13 cellular contexts compared by ENCODE assay signal in the genomic region with DNA sequence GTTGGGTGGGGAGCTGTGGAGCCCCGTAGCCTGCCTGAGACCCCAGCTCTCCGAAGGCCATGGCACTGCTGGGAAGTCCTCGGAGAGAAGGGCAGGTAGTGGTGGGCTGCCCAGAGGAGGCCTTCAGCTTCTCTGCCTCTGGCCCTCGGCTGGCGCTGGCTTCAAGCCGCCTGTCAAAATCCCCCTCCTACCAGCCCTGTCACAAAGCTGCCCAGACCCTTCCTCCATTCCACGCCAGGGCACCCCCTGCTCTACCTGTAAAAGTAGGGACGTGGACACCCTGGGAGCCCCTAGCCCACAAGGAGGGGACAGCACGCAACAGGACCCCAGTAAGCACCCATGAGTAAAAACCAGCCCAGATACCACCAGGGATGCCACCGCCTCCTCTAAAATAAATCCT. TPM values are rescaled to one million over a fixed set of nuclear protein-coding genes. Genes with fewer than 3 reads are reported as not detected.
DNase-seq lines count a peak whose midpoint lies in the region; ATAC-seq and TF ChIP-seq lines count a peak whose summit lies in the region.
"Had no signal": no experiment of that assay in that cellular context is flagged by ENCODE, and none has a peak within 500 bp of the region (broad histone marks: within the 10 kb centered on the region; RNA-seq: fewer than 3 reads in every experiment).

No MANE protein-coding gene starts in this region.

- H3K4me1 ChIP-seq in BLaER1 treated with 17β-estradiol and CSF1 and Interleukin-3, amounts not matched to agents 10 nM and 100 nM, result peaks cover 38 to 87% (median 72%) of the 10 kb centered on the region in 10 experiments
- H3K4me1 ChIP-seq in upper lobe of right lung, result peaks cover 4% of the 10 kb centered on the region
- H3K4me1 ChIP-seq: HAP-1 had no signal

- ATAC-seq in upper lobe of right lung (no peak), HG03571 (IDR thresholded peaks at IDR 0.05; ENCODE audit: unreplicated experiment) (no peak)

- intact Hi-C loops in upper lobe of right lung (cut with DNase I), result no loop called here

- peaks cover 21 to 67% (median 47%) of the 10 kb centered on the region in 11 experiments for H3K36me3 ChIP-seq in BLaER1 treated with 17β-estradiol and CSF1 and Interleukin-3, amounts not matched to agents 10 nM and 100 nM
- H3K36me3 ChIP-seq in upper lobe of right lung, result peaks cover 12% of the 10 kb centered on the region

- peak overlapping the region in 5 of 11 experiments; percentile 4 to 40 (median 31); a peak in 2 of 22 replicates for H3K9ac ChIP-seq in BLaER1 treated with 17β-estradiol and CSF1 and Interleukin-3, amounts not matched to agents 10 nM and 100 nM
- H3K9ac ChIP-seq: GM23248 had no signal

- peaks cover 22 to 99% (median 80%) of the 10 kb centered on the region in 11 experiments; a peak in 20 of 22 replicates for H4K20me1 ChIP-seq in BLaER1 treated with 17β-estradiol and CSF1 and Interleukin-3, amounts not matched to agents 10 nM and 100 nM

- peaks cover 0 to 3% (median 0%) of the 10 kb centered on the region in 11 experiments; a peak in 4 of 22 replicates for H3K9me3 ChIP-seq in BLaER1 treated with 17β-estradiol and CSF1 and Interleukin-3, amounts not matched to agents 10 nM and 100 nM (replicated peaks in 1 of 11)
- H3K9me3 ChIP-seq in upper lobe of right lung, result no peaks in the 10 kb centered on the region
- H3K9me3 ChIP-seq: Caco-2, HAP-1 had no signal

- no peak for TF ChIP-seq CTCF in upper lobe of right lung (IDR thresholded peaks at IDR 0.05)

- no peak overlapping the region for H3K4me3 ChIP-seq in BLaER1 treated with 17β-estradiol and CSF1 and Interleukin-3, amounts not matched to agents 10 nM and 100 nM
- H3K4me3 ChIP-seq in upper lobe of right lung, result no peak overlapping the region
- H3K4me3 ChIP-seq: GM23248, HAP-1 had no signal

- peak overlapping the region in 10 of 11 experiments; percentile 46 to 76 (median 72); a peak in 15 of 22 replicates for H3K4me2 ChIP-seq in BLaER1 treated with 17β-estradiol and CSF1 and Interleukin-3, amounts not matched to agents 10 nM and 100 nM

- DNase-seq in activated CD4-positive, CD25-positive, alpha-beta regulatory T cell treated with anti-CD3 and anti-CD28 coated beads, Interleukin-2, amount 50 U/mL, for 72 hours, result peak; percentile 19
- no peak for DNase-seq in activated CD4-positive, CD25-positive, alpha-beta regulatory T cell (lab: John Stamatoyannopoulos, UW)
- DNase-seq in mesenteric fat pad (ENCODE audit: low spot score) (peak; percentile 82), upper lobe of right lung (peak; percentile 39)
- no peak for DNase-seq in central memory CD4-positive, alpha-beta T cell
- DNase-seq: 8988T, C1 segment of cervical spinal cord, IMR-90 had no signal

- no peaks in the 10 kb centered on the region for H3K27me3 ChIP-seq in BLaER1 treated with 17β-estradiol and CSF1 and Interleukin-3, amounts not matched to agents 10 nM and 100 nM
- no peaks in the 10 kb centered on the region for H3K27me3 ChIP-seq in upper lobe of right lung

- no peak overlapping the region for H3K27ac ChIP-seq in BLaER1 treated with 17β-estradiol and CSF1 and Interleukin-3, amounts not matched to agents 10 nM and 100 nM
- no peak overlapping the region for H3K27ac ChIP-seq in upper lobe of right lung
- H3K27ac ChIP-seq: GM23248 had no signal

RNA-seq across cellular contexts. Expression of a gene that starts 31.6 kb away (rescaled TPM):
- total RNA-seq in mesenteric fat pad (32.2 TPM), upper lobe of right lung (48.4 TPM)

RNA-seq across cellular contexts. Expression of a gene that starts 40.9 kb away (rescaled TPM):
- total RNA-seq in mesenteric fat pad (19.7 TPM), upper lobe of right lung (23.7 TPM)

RNA-seq across cellular contexts. Expression of a gene that starts 40.9 kb away (rescaled TPM):
- 16.3 TPM for total RNA-seq in mesenteric fat pad
- 13.2 TPM for total RNA-seq in upper lobe of right lung

Comparison
In these comparisons a context has a peak if more than half of its experiments do, and no peak if none do; other contexts are left out.
1. DNase-seq: peak in activated CD4-positive, CD25-positive, alpha-beta regulatory T cell treated with anti-CD3 and anti-CD28 coated beads, Interleukin-2, amount 50 U/mL, for 72 hours (single experiment), mesenteric fat pad (single experiment) and upper lobe of right lung (single experiment); none in activated CD4-positive, CD25-positive, alpha-beta regulatory T cell (0 of 4) and central memory CD4-positive, alpha-beta T cell (single experiment).